Comparison of ENCODE assay signal across 19 cellular contexts in genomic region chr7:4772306-4772705, GRCh38.
"Had no signal": no experiment of that assay in that cellular context is flagged by ENCODE, and none has a peak within 500 bp of the region (broad histone marks: within the 10 kb centered on the region; RNA-seq: fewer than 3 reads in every experiment).

No MANE protein-coding gene starts in this region.

- H3K9me3 ChIP-seq: SJSA1 had no signal

- H3K4me3 ChIP-seq: SJSA1, SK-N-MC had no signal

- DNase-seq: KBM-7, MV-4-11, NCI-H1048, NCI-H1105, NCI-H1417, NCI-H1436 treated with DMSO at 0.1 percent for 48 hours, NCI-H1694, NCI-H187 treated with DMSO at 0.1 percent for 48 hours, NCI-H2081, NCI-H2107, NCI-H2227 treated with DMSO at 0.1 percent for 48 hours, NCI-H524 treated with DMSO at 0.1 percent for 48 hours, NCI-H69, NCI-H774, Right ventricle myocardium superior, RPMI8226, SIG-M5 had no signal

- H3K27me3 ChIP-seq: SJSA1 had no signal

- H3K27ac ChIP-seq: SJSA1, SK-N-MC had no signal
